2 cellular contexts compared by ENCODE assay signal in genomic region chr17:21426876-21427275, GRCh38. TPM values are rescaled to one million over a fixed set of nuclear protein-coding genes. Genes with fewer than 3 reads are reported as not detected.
"Had no signal": no experiment of that assay in that cellular context is flagged by ENCODE, and none has a peak within 500 bp of the region (broad histone marks: within the 10 kb centered on the region; RNA-seq: fewer than 3 reads in every experiment).

No MANE protein-coding gene starts in this region.

RNA-seq across cellular contexts. Expression of gene KCNJ12, which starts 50.7 kb away (rescaled TPM):
- total RNA-seq: esophagus mucosa, lung microvascular endothelial cell had no signal
